In the genomic region with DNA sequence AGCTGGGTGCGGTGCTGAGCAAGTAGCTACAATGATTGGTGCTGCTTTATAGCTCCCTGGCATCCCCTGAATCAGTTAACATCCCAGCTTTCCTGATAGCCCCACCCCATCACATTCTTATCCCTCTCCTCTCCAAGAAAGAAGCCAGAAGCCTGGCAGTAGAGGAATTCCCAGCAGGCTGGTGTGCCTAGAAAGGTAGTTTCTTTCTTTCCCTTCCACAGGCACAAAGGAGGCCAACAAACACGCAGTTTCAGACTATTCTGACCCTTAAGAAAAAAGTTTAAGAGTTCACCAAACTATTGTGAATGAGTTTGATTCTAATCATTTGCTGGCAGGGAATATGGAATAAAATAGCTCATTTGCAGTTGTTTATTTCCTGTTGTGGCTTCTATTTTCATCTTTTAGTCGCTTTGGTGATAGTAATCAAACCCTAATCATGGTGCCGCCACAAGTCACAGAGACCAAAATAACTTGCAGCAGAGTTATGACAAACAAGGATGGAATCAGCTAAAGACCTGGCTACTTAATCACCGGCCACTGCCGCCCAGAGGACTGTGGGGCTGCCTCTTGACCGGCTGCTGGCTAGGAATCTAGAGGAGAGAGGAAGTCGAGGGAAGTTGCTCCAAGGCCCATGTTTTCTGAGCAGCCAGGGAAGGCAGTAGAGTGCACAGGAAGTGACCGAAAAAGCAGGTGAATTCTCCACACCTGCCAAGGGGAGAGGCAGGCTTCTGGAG, we compare ENCODE assay signal across 8 cellular contexts. TPM values are rescaled to one million over a fixed set of nuclear protein-coding genes. Genes with fewer than 3 reads are reported as not detected.
DNase-seq lines count a peak whose midpoint lies in the region; ATAC-seq, FAIRE-seq and TF ChIP-seq lines count a peak whose summit lies in the region.

No MANE protein-coding gene starts in this region.

- CTCF ChIA-PET in HEK293 (lab: Yijun Ruan, JAX): interaction anchor here (0.6 to 1.0 kb wide), 7 partner anchors 16 to 828 kb away, joined by 3 to 5 read pairs (median 3); no protein-coding TSS in a partner anchor

- peaks cover 32% of the 10 kb centered on the region for H3K4me1 Mint-ChIP-seq in activated T-helper 2 cell treated with anti-CD3 and anti-CD28 coated beads, Interferon-gamma antibody, Interleukin-2, Interleukin-4, amounts not matched to agents 10 μg/mL and 5 μg/mL and 100 μg/mL, durations not matched to agents 14 hours and 24 hours and 36 hours (ENCODE audit: low read depth)
- H3K4me1 Mint-ChIP-seq in stimulated activated naive B cell treated with anti-CD40 and anti-IgM and Interleukin-4, amounts not matched to agents 10 μg/mL and 1 μg/mL and 100 μg/mL, for 72 hours: peaks cover 1 to 11% of the 10 kb centered on the region in 2 donors

- no peaks in the 10 kb centered on the region for H3K9me3 Mint-ChIP-seq in activated T-helper 2 cell treated with anti-CD3 and anti-CD28 coated beads, Interferon-gamma antibody, Interleukin-2, Interleukin-4, amounts not matched to agents 10 μg/mL and 5 μg/mL and 100 μg/mL, durations not matched to agents 14 hours and 24 hours and 36 hours
- H3K9me3 Mint-ChIP-seq in stimulated activated naive B cell treated with anti-CD40 and anti-IgM and Interleukin-4, amounts not matched to agents 10 μg/mL and 1 μg/mL and 100 μg/mL, for 72 hours: no peaks in the 10 kb centered on the region

- POLR2A ChIA-PET in HEK293 (lab: Yijun Ruan, JAX): interaction anchor here (1.0 to 1.5 kb wide), 3 partner anchors 13 to 42 kb away, joined by 3 to 8 read pairs (median 3); no protein-coding TSS in a partner anchor

- H3K4me3 ChIP-seq in HEK293 (ENCODE audit: low read depth, low read length) (no peak overlapping the region), HAP-1 (no peak overlapping the region)

- H3K36me3 ChIP-seq in HEK293 (ENCODE audit: control insufficient read depth in 2 of 2, insufficient read depth in 1 of 2, low read length in 2 of 2): no peaks in the 10 kb centered on the region
- H3K36me3 ChIP-seq in HAP-1 (replicated peaks): no peaks in the 10 kb centered on the region

- intact Hi-C loops in activated T-helper 2 cell treated with anti-CD3 and anti-CD28 coated beads, Interferon-gamma antibody, Interleukin-2, Interleukin-4, amounts not matched to agents 10 μg/mL and 5 μg/mL and 100 μg/mL, durations not matched to agents 14 hours and 24 hours and 36 hours (cut with micrococcal nuclease): loop anchor here (2.0 kb wide), 1 partner anchor 21 kb away; no protein-coding TSS in a partner anchor

- no peak for DNase-seq in activated T-helper 2 cell treated with anti-CD3 and anti-CD28 coated beads, Interferon-gamma antibody, Interleukin-2, Interleukin-4, amounts not matched to agents 10 μg/mL and 5 μg/mL and 100 μg/mL, durations not matched to agents 14 hours and 24 hours and 36 hours (ENCODE audit: low spot score)
- DNase-seq in iris pigment epithelial cell (ENCODE audit: low read depth) (peak; percentile 84), GM19239 (ENCODE audit: insufficient read length, low spot score) (no peak), NCI-H1048 (lab: John Stamatoyannopoulos, UW) (no peak), HAP-1 (ENCODE audit: low spot score in 2 of 2) (no peak)
- DNase-seq in stimulated activated naive B cell treated with anti-CD40 and anti-IgM and Interleukin-4, amounts not matched to agents 10 μg/mL and 1 μg/mL and 100 μg/mL, for 72 hours: no peak
- DNase-seq in effector CD4-positive, alpha-beta T cell: no peak

- in situ Hi-C loops in HAP-1 (cut with MboI; ENCODE audit: low sequenced_read_pairs): no loop called here

- peak overlapping the region; percentile 3 for H3K4me3 Mint-ChIP-seq in activated T-helper 2 cell treated with anti-CD3 and anti-CD28 coated beads, Interferon-gamma antibody, Interleukin-2, Interleukin-4, amounts not matched to agents 10 μg/mL and 5 μg/mL and 100 μg/mL, durations not matched to agents 14 hours and 24 hours and 36 hours (ENCODE audit: low read depth)
- H3K4me3 Mint-ChIP-seq in stimulated activated naive B cell treated with anti-CD40 and anti-IgM and Interleukin-4, amounts not matched to agents 10 μg/mL and 1 μg/mL and 100 μg/mL, for 72 hours: no peak overlapping the region

- no peak for TF ChIP-seq CTCF in HEK293 (tag by site-specific recombination; IDR thresholded peaks at IDR 0.05)

- ATAC-seq in stimulated activated naive B cell treated with anti-CD40 and anti-IgM and Interleukin-4, amounts not matched to agents 10 μg/mL and 1 μg/mL and 100 μg/mL, for 72 hours (replicated peaks): no peak

- no peaks in the 10 kb centered on the region for H3K27me3 ChIP-seq in HAP-1 (ENCODE audit: low read depth)

- peaks cover 3% of the 10 kb centered on the region for H3K36me3 Mint-ChIP-seq in activated T-helper 2 cell treated with anti-CD3 and anti-CD28 coated beads, Interferon-gamma antibody, Interleukin-2, Interleukin-4, amounts not matched to agents 10 μg/mL and 5 μg/mL and 100 μg/mL, durations not matched to agents 14 hours and 24 hours and 36 hours (ENCODE audit: low read depth)
- H3K36me3 Mint-ChIP-seq in stimulated activated naive B cell treated with anti-CD40 and anti-IgM and Interleukin-4, amounts not matched to agents 10 μg/mL and 1 μg/mL and 100 μg/mL, for 72 hours: peaks cover 0 to 1% of the 10 kb centered on the region in 2 donors

- 0 out of 2 replicates have a peak overlapping the region, but pooled peaks have one; percentile 16 for H3K27ac ChIP-seq in HEK293 (ENCODE audit: extremely low read depth, low read depth, low read length)

- H3K9me3 ChIP-seq in HEK293 (ENCODE audit: control insufficient read depth, insufficient read depth, low read depth, low read length): no peaks in the 10 kb centered on the region
- H3K9me3 ChIP-seq in HAP-1: no peaks in the 10 kb centered on the region

- peaks cover 19% of the 10 kb centered on the region for H3K27me3 Mint-ChIP-seq in activated T-helper 2 cell treated with anti-CD3 and anti-CD28 coated beads, Interferon-gamma antibody, Interleukin-2, Interleukin-4, amounts not matched to agents 10 μg/mL and 5 μg/mL and 100 μg/mL, durations not matched to agents 14 hours and 24 hours and 36 hours (ENCODE audit: low read depth)
- peaks cover 0 to 10% of the 10 kb centered on the region in 2 donors for H3K27me3 Mint-ChIP-seq in stimulated activated naive B cell treated with anti-CD40 and anti-IgM and Interleukin-4, amounts not matched to agents 10 μg/mL and 1 μg/mL and 100 μg/mL, for 72 hours

- FAIRE-seq in GM19239 (lab: Jason Lieb, UNC): no peak

- H3K27ac Mint-ChIP-seq in activated T-helper 2 cell treated with anti-CD3 and anti-CD28 coated beads, Interferon-gamma antibody, Interleukin-2, Interleukin-4, amounts not matched to agents 10 μg/mL and 5 μg/mL and 100 μg/mL, durations not matched to agents 14 hours and 24 hours and 36 hours: no peak overlapping the region
- H3K27ac Mint-ChIP-seq in stimulated activated naive B cell treated with anti-CD40 and anti-IgM and Interleukin-4, amounts not matched to agents 10 μg/mL and 1 μg/mL and 100 μg/mL, for 72 hours: peak overlapping the region; percentile 10

- H3K4me1 ChIP-seq in HEK293 (ENCODE audit: control insufficient read depth, insufficient read depth, low read length) (peaks cover 26% of the 10 kb centered on the region), HAP-1 (peaks cover 21% of the 10 kb centered on the region)

TF ChIP-seq in HEK293, 187 proteins besides CTCF, POLR2A, EP300 and RAD21:
- no peak for TF ChIP-seq IKZF3 (tag by site-specific recombination; IDR thresholded peaks at IDR 0.05)
- TF ChIP-seq ZNF670 (tag by site-specific recombination; IDR thresholded peaks at IDR 0.05; ENCODE audit: low read depth): no peak
- no peak for TF ChIP-seq BCL11B (tag by site-specific recombination; IDR thresholded peaks at IDR 0.05; ENCODE audit: low read depth)
- TF ChIP-seq TCF7L2 (IDR thresholded peaks at IDR 0.05; ENCODE audit: borderline replicate concordance, low read depth, low read length): no peak
- TF ChIP-seq PBX3 (CRISPR knock-in tag; IDR thresholded peaks at IDR 0.05): no peak

RNA-seq across cellular contexts. Expression of gene SMAD7, which starts 4.9 kb away (rescaled TPM):
- total RNA-seq in activated T-helper 2 cell treated with anti-CD3 and anti-CD28 coated beads, Interferon-gamma antibody, Interleukin-2, Interleukin-4, amounts not matched to agents 10 μg/mL and 5 μg/mL and 100 μg/mL, durations not matched to agents 14 hours and 24 hours and 36 hours: 21.1 and 22.4 TPM in 2 replicates
